Comparison of ENCODE assay signal across 9 cellular contexts in the genomic region with DNA sequence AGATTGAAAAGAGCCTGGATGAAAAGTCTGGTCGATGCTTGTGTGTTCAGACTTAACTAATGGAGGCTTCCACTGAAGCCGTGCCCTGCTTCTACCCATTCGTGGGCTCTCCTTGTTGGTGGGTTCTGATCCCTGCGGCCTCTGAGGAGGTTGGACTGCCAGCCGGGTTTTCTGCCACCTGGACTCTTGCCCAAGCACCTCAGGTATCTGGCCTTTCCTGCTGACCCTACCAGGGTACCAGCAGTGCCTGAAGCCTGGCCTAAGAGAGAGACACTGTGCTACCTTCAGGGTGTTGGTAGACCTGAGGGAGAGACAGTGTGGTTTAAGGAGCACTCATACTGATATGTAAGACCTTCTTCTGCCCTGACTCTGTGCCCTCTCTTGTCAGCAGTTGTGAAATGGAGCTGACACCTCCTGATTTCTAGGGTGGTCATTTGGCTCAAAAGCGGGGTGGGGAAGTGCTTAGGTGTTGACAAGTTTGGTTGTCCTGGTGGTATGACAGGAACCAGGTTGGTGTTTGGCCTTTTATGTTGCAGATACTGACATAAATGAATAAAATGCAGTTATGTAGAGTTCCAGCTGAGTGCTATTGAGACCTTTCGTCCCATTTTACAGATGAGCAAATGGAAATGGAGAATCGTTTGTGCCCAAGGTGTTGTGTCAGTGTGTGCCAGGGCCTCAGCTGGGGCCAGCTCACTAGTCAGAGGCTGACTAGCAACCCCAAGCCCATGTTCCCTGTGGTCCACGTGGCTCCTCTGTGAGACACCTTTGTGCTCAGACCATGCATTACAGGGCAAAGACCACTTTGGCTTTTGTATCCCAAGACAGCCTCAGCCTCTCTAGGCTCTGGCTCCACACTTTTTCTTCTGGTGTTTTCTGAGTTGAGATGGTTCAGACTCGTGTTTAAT. TPM values are rescaled to one million over a fixed set of nuclear protein-coding genes. Genes with fewer than 3 reads are reported as not detected.
DNase-seq lines count a peak whose midpoint lies in the region; ATAC-seq and TF ChIP-seq lines count a peak whose summit lies in the region.
"Had no signal": no experiment of that assay in that cellular context is flagged by ENCODE, and none has a peak within 500 bp of the region (broad histone marks: within the 10 kb centered on the region; RNA-seq: fewer than 3 reads in every experiment).

No MANE protein-coding gene starts in this region.

- H2AFZ ChIP-seq in GM23338, result no peak overlapping the region

- peak overlapping the region; percentile 81; the same call in 1 of the 2 replicates for H3K4me3 ChIP-seq in GM23338
- peak overlapping the region in 2 of 4 donors; percentile 93 to 98 for H3K4me3 ChIP-seq in esophagus squamous epithelium
- peak overlapping the region in 1 of 4 donors; percentile 6 for H3K4me3 ChIP-seq in gastrocnemius medialis

- peak overlapping the region; percentile 100 for H3K4me2 ChIP-seq in GM23338

- CTCF ChIA-PET in activated B cell treated with CpG ODN at 0.5 μM for 24 hours (lab: Charles Lee), result interaction anchor here (1.0 to 3.6 kb wide), 3 partner anchors 32 to 270 kb away, joined by 3 to 14 read pairs (median 13); no protein-coding TSS in a partner anchor

- peaks cover 5% of the 10 kb centered on the region for H3K27me3 ChIP-seq in GM23338 (ENCODE audit: insufficient read depth)
- no peaks in the 10 kb centered on the region for H3K27me3 ChIP-seq in esophagus squamous epithelium
- H3K27me3 ChIP-seq in gastrocnemius medialis, result no peaks in the 10 kb centered on the region

- intact Hi-C loops in activated B cell treated with CpG ODN at 0.5 μM for 24 hours (cut with micrococcal nuclease), result loop anchor here (1.0 kb wide), 1 partner anchor 17 kb away; no protein-coding TSS in a partner anchor
- intact Hi-C loops in esophagus squamous epithelium (cut with DNase I), result no loop called here
- intact Hi-C loops in gastrocnemius medialis (cut with DNase I; ENCODE audit: low total_unique reads), result no loop called here

- H3K4me3 Mint-ChIP-seq in GM23338 (peak overlapping the region; percentile 90), activated B cell treated with CpG ODN at 0.5 μM for 24 hours (peak overlapping the region; percentile 15)

- H3K27ac ChIP-seq in GM23338 (ENCODE audit: low read depth) (0 out of 2 replicates have a peak overlapping the region, but pooled peaks have one; percentile 39), esophagus squamous epithelium (peak overlapping the region; percentile 41 to 98 (median 94)), gastrocnemius medialis (peak overlapping the region; percentile 90 to 99 (median 94))

- H3K79me2 ChIP-seq in GM23338 (replicated peaks; ENCODE audit: insufficient read depth), result peaks cover 76% of the 10 kb centered on the region

- H3K27me3 Mint-ChIP-seq in GM23338 (ENCODE audit: insufficient read depth, low read depth, poor library complexity), result peaks cover 16% of the 10 kb centered on the region
- H3K27me3 Mint-ChIP-seq in activated B cell treated with CpG ODN at 0.5 μM for 24 hours, result no peaks in the 10 kb centered on the region

- H3K27ac Mint-ChIP-seq in GM23338 (peak overlapping the region; percentile 73; the same call in 1 of the 2 replicates), activated B cell treated with CpG ODN at 0.5 μM for 24 hours (peak overlapping the region; percentile 78)

- peaks cover 48% of the 10 kb centered on the region for H3K4me1 ChIP-seq in GM23338 (ENCODE audit: insufficient read depth)
- peaks cover 38 to 90% (median 55%) of the 10 kb centered on the region in 3 donors for H3K4me1 ChIP-seq in esophagus squamous epithelium
- H3K4me1 ChIP-seq in gastrocnemius medialis, result peaks cover 65 to 75% of the 10 kb centered on the region in 2 donors

- DNase-seq in GM23338 (ENCODE audit: low spot score) (no peak), activated B cell treated with CpG ODN at 0.5 μM for 24 hours (no peak), esophagus squamous epithelium (lab: John Stamatoyannopoulos, UW) (no peak), gastrocnemius medialis (no peak), DMS153 treated with DMSO at 0.1 percent for 48 hours (lab: John Stamatoyannopoulos, UW; ENCODE audit: unreplicated experiment) (no peak), NCI-H510A treated with DMSO at 0.1 percent for 48 hours (lab: John Stamatoyannopoulos, UW) (no peak), omental fat pad (ENCODE audit: low spot score) (no peak), HuH-7 (ENCODE audit: low spot score) (no peak)
- DNase-seq: GDM1 had no signal

- WGBS in esophagus squamous epithelium, 2 donors, result 61 to 71% methylated on average over 6 to 10 of the region's 10 CpGs

- ATAC-seq in GM23338 (no peak), activated B cell treated with CpG ODN at 0.5 μM for 24 hours (ENCODE audit: low read depth) (no peak), gastrocnemius medialis (no peak), omental fat pad (ENCODE audit: low FRiP score) (no peak)

- TF ChIP-seq CTCF in GM23338 (conservative IDR thresholded peaks at IDR 0.05; ENCODE audit: low read depth in 2 of 2) (no peak), activated B cell treated with CpG ODN at 0.5 μM for 24 hours (IDR thresholded peaks at IDR 0.05) (no peak), esophagus squamous epithelium (IDR thresholded peaks at IDR 0.05) (no peak), gastrocnemius medialis (IDR thresholded peaks at IDR 0.05 in 4 of 5, conservative IDR thresholded peaks at IDR 0.05 in 1 of 5) (no peak), omental fat pad (IDR thresholded peaks at IDR 0.05) (no peak)

- TF ChIP-seq POLR2A in esophagus squamous epithelium (IDR thresholded peaks at IDR 0.05), result no peak
- no peak for TF ChIP-seq POLR2A in gastrocnemius medialis (IDR thresholded peaks at IDR 0.05)

- H3F3A ChIP-seq in GM23338 (replicated peaks; ENCODE audit: low read depth), result no peaks in the 10 kb centered on the region

- H3K9me3 ChIP-seq in esophagus squamous epithelium, result no peaks in the 10 kb centered on the region
- no peaks in the 10 kb centered on the region for H3K9me3 ChIP-seq in gastrocnemius medialis

- POLR2A ChIA-PET in activated B cell treated with CpG ODN at 0.5 μM for 24 hours (lab: Charles Lee), result interaction anchor here (1.2 kb wide), 1 partner anchor 10 kb away, joined by 4 read pairs; no protein-coding TSS in a partner anchor

- H3K4me1 Mint-ChIP-seq in GM23338 (peaks cover 64% of the 10 kb centered on the region), activated B cell treated with CpG ODN at 0.5 μM for 24 hours (peaks cover 76% of the 10 kb centered on the region)

- no peaks in the 10 kb centered on the region for H3K9me2 ChIP-seq in GM23338 (ENCODE audit: insufficient read depth)

- in situ Hi-C loops in gastrocnemius medialis (cut with MboI; ENCODE audit: low sequenced_read_pairs in 4 of 4), result no loop called here

- H3K9me3 Mint-ChIP-seq in GM23338 (no peaks in the 10 kb centered on the region), activated B cell treated with CpG ODN at 0.5 μM for 24 hours (no peaks in the 10 kb centered on the region)

- H3K36me3 ChIP-seq in GM23338 (ENCODE audit: insufficient read depth) (no peaks in the 10 kb centered on the region), esophagus squamous epithelium (peaks cover 0 to 8% (median 0%) of the 10 kb centered on the region in 3 donors), gastrocnemius medialis (no peaks in the 10 kb centered on the region)

- peaks cover 52% of the 10 kb centered on the region for H4K20me1 ChIP-seq in GM23338 (replicated peaks; ENCODE audit: insufficient read depth)

- peaks cover 33% of the 10 kb centered on the region for H3K36me3 Mint-ChIP-seq in GM23338 (ENCODE audit: low read depth)
- no peaks in the 10 kb centered on the region for H3K36me3 Mint-ChIP-seq in activated B cell treated with CpG ODN at 0.5 μM for 24 hours (ENCODE audit: low read depth)

TF ChIP-seq in GM23338, 12 proteins besides CTCF, POLR2A, EP300 and RAD21 (continues in another document):
- TF ChIP-seq JUNB (IDR thresholded peaks at IDR 0.05; ENCODE audit: unreplicated experiment) (no peak), ZNF114 (CRISPR knock-in tag; IDR thresholded peaks at IDR 0.05) (no peak), EZH2 (IDR thresholded peaks at IDR 0.05; ENCODE audit: low read depth, unreplicated experiment) (no peak), ZNF331 (CRISPR knock-in tag; IDR thresholded peaks at IDR 0.05; ENCODE audit: low read depth) (no peak), CREB1 (CRISPR knock-in tag; IDR thresholded peaks at IDR 0.05; ENCODE audit: low read depth) (no peak)

RNA-seq across cellular contexts. Expression of a gene that starts 3.1 kb away (rescaled TPM):
- total RNA-seq in GM23338 (2014; rRNA removed; shearing (Covaris generic)), result 174 and 206 TPM in 2 replicates
- 23.8 and 27.4 TPM in 2 replicates for polyA plus RNA-seq in GM23338 (2016; fragmentation: Nextera tagmentation; extraction: Ambion mirVana)
- 61.1 and 61.8 TPM in 2 replicates for total RNA-seq in activated B cell treated with CpG ODN at 0.5 μM for 24 hours
- 10 to 100 TPM; 30.4 to 84.7 (median 47.8) TPM for total RNA-seq in esophagus squamous epithelium
- total RNA-seq in gastrocnemius medialis, result 10 to 100 TPM; 19.9 to 58.0 (median 35.0) TPM
- 100 to 1,000 TPM in 1 of 4 donors, 10 to 100 TPM in 3; 43.9 to 189 (median 63.1) TPM for total RNA-seq in omental fat pad

Comparison
In these comparisons a context has a peak if more than half of its experiments do, and no peak if none do; other contexts are left out.
1. H3K27ac ChIP-seq: peak in every context shown above with its lines; median percentile 94 in esophagus squamous epithelium; 94 in gastrocnemius medialis; 39 in GM23338.